In the genomic region with DNA sequence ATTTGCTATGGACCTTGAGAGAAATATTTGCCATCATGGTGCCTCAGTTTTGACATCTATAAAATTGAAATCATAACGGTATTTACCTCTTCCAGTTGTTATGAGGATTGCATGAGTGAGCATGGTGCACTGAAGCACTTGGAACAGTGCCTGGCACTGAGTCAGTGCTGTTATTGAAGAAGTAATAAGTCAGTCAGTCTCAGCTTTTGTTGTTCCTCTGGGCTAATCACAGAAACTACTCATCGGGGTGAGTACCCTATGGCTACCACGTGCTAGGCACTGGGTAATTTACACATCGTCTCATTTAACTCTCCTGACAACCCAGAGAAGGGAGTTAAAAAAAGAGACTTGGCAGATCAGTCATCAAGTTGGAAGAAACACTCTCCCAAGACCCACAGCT, we compare ENCODE assay signal across 20 cellular contexts.
DNase-seq lines count a peak whose midpoint lies in the region; ATAC-seq, FAIRE-seq and TF ChIP-seq lines count a peak whose summit lies in the region.
"Had no signal": no experiment of that assay in that cellular context is flagged by ENCODE, and none has a peak within 500 bp of the region (broad histone marks: within the 10 kb centered on the region; RNA-seq: fewer than 3 reads in every experiment).

No MANE protein-coding gene starts in this region.

- FAIRE-seq in frontal cortex (lab: Jason Lieb, UNC): no peak

- no peaks in the 10 kb centered on the region for H3K9me3 ChIP-seq in SJCRH30 (replicated peaks)
- H3K9me3 ChIP-seq: esophagus squamous epithelium, mucosa of descending colon, upper lobe of right lung had no signal

- no peaks in the 10 kb centered on the region for H3K4me1 ChIP-seq in SJCRH30
- H3K4me1 ChIP-seq: upper lobe of right lung had no signal

- DNase-seq in ACHN (peak; percentile 12), LHCN-M2 (ENCODE audit: low read depth) (peak; percentile 0), astrocyte of the spinal cord (ENCODE audit: low read depth, low spot score) (peak; percentile 61), foreskin melanocyte (peak; percentile 52), frontal cortex (ENCODE audit: low spot score in 2 of 2) (no peak), SJCRH30 (no peak)
- DNase-seq in activated CD4-positive, CD25-positive, alpha-beta regulatory T cell (lab: John Stamatoyannopoulos, UW): no peak
- DNase-seq: activated CD4-positive, alpha-beta T cell treated with anti-CD3 and anti-CD28 coated beads, Interleukin-2, amount 50 U/mL, for 1 hour; activated naive CD4-positive, alpha-beta T cell; CD8-positive, alpha-beta T cell; DMS79; esophagus squamous epithelium; mucosa of descending colon; NCI-H1930; NCI-H524 treated with DMSO at 0.1 percent for 48 hours; OCI-M1; stimulated activated naive CD8-positive, alpha-beta T cell treated with anti-CD3 and anti-CD28 coated beads, Interleukin-15, amount 100 ng/mL, for 72 hours; upper lobe of right lung had no signal

- no peaks in the 10 kb centered on the region for H3K36me3 ChIP-seq in SJCRH30
- H3K36me3 ChIP-seq: esophagus squamous epithelium, upper lobe of right lung had no signal

- TF ChIP-seq CTCF in astrocyte of the spinal cord (IDR thresholded peaks at IDR 0.05; ENCODE audit: low read depth, low read length): no peak

- ATAC-seq in HG02973 (IDR thresholded peaks at IDR 0.05; ENCODE audit: unreplicated experiment): no peak
- ATAC-seq: CD8-positive, alpha-beta T cell; left lobe of liver; mucosa of descending colon; stimulated activated naive CD8-positive, alpha-beta T cell treated with anti-CD3 and anti-CD28 coated beads, Interleukin-15, amount 100 ng/mL, for 72 hours; upper lobe of right lung had no signal

- in situ Hi-C loops in ACHN (cut with HindIII; ENCODE audit: low pct_ligation_motif_present, low pct_unique_long_range_greater_than_20kb, low sequenced_read_pairs): no loop called here
- in situ Hi-C loops in astrocyte of the spinal cord (cut with HindIII; ENCODE audit: low sequenced_read_pairs): no loop called here

- no peak overlapping the region for H3K27ac ChIP-seq in SJCRH30
- H3K27ac ChIP-seq: esophagus squamous epithelium, upper lobe of right lung had no signal

- H3K27me3 ChIP-seq in SJCRH30: no peaks in the 10 kb centered on the region
- H3K27me3 ChIP-seq: upper lobe of right lung had no signal

- no peak overlapping the region for H3K4me3 ChIP-seq in astrocyte of the spinal cord (ENCODE audit: low read depth, low read length)
- no peak overlapping the region for H3K4me3 ChIP-seq in SJCRH30
- H3K4me3 ChIP-seq: esophagus squamous epithelium, mucosa of descending colon, upper lobe of right lung had no signal

Comparison
In these comparisons a context has a peak if more than half of its experiments do, and no peak if none do; other contexts are left out.
1. DNase-seq: peak in ACHN (single experiment), LHCN-M2 (single experiment), astrocyte of the spinal cord (single experiment) and foreskin melanocyte (single experiment); none in frontal cortex (0 of 2), activated CD4-positive, CD25-positive, alpha-beta regulatory T cell (0 of 4) and SJCRH30 (0 of 2).